Comparison of ENCODE assay signal across 2 cellular contexts in the genomic region with DNA sequence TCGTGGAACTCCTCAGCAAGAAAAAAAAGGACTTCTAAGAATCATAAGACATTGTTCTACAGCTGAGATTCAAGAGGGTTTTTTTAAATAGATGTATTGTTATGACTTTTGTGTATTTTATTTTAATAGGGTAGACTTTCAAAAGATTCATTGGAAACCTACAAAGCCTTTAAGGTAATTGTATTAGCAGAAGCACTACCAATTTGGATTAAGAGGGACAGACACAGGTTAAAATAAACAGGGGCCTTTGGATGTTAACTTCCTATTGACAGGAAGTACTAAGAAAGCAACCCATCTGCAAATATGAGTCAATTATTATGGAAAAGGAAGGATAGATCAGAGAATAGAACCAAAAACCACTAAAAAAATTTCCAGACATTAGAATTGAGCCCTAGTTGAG.
TF ChIP-seq lines count a peak whose summit lies in the region.

No MANE protein-coding gene starts in this region.

TF ChIP-seq in HEK293, 187 proteins besides CTCF, POLR2A, EP300 and RAD21 (continued from another document):
- TF ChIP-seq ZNF10 (tag by site-specific recombination; IDR thresholded peaks at IDR 0.05) (no peak), SETDB1 (IDR thresholded peaks at IDR 0.05; ENCODE audit: insufficient read length, low read length) (peak; percentile 58), ZNF157 (tag by site-specific recombination; IDR thresholded peaks at IDR 0.05) (no peak), ZNF585B (tag by site-specific recombination; IDR thresholded peaks at IDR 0.05) (no peak), ZNF514 (tag by site-specific recombination; IDR thresholded peaks at IDR 0.05) (no peak), ZNF140 (tag by site-specific recombination; IDR thresholded peaks at IDR 0.05) (no peak)
- TF ChIP-seq, protein P1, sequence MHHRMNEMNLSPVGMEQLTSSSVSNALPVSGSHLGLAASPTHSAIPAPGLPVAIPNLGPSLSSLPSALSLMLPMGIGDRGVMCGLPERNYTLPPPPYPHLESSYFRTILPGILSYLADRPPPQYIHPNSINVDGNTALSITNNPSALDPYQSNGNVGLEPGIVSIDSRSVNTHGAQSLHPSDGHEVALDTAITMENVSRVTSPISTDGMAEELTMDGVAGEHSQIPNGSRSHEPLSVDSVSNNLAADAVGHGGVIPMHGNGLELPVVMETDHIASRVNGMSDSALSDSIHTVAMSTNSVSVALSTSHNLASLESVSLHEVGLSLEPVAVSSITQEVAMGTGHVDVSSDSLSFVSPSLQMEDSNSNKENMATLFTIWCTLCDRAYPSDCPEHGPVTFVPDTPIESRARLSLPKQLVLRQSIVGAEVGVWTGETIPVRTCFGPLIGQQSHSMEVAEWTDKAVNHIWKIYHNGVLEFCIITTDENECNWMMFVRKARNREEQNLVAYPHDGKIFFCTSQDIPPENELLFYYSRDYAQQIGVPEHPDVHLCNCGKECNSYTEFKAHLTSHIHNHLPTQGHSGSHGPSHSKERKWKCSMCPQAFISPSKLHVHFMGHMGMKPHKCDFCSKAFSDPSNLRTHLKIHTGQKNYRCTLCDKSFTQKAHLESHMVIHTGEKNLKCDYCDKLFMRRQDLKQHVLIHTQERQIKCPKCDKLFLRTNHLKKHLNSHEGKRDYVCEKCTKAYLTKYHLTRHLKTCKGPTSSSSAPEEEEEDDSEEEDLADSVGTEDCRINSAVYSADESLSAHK (tag by site-specific recombination; IDR thresholded peaks at IDR 0.05) = no peak
- TF ChIP-seq, protein P2, sequence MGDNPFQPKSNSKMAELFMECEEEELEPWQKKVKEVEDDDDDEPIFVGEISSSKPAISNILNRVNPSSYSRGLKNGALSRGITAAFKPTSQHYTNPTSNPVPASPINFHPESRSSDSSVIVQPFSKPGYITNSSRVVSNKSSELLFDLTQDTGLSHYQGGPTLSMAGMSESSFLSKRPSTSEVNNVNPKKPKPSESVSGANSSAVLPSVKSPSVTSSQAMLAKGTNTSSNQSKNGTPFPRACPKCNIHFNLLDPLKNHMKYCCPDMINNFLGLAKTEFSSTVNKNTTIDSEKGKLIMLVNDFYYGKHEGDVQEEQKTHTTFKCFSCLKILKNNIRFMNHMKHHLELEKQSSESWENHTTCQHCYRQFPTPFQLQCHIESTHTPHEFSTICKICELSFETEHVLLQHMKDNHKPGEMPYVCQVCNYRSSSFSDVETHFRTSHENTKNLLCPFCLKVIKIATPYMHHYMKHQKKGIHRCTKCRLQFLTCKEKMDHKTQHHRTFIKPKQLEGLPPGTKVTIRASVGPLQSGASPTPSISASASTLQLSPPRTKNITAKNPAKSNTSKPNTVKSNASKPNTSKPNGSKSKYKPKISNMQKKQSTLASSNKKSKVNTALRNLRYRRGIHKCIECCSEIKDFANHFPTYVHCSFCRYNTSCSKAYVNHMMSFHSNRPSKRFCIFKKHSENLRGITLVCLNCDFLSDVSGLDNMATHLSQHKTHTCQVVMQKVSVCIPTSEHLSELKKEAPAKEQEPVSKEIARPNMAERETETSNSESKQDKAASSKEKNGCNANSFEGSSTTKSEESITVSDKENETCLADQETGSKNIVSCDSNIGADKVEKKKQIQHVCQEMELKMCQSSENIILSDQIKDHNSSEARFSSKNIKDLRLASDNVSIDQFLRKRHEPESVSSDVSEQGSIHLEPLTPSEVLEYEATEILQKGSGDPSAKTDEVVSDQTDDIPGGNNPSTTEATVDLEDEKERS (tag by site-specific recombination; IDR thresholded peaks at IDR 0.05) = 0 out of 2 replicates have a peak, but pooled peaks have one; percentile 63

TF ChIP-seq in K562, 482 proteins besides CTCF, POLR2A, EP300 and RAD21:
- TF ChIP-seq, protein P3, sequence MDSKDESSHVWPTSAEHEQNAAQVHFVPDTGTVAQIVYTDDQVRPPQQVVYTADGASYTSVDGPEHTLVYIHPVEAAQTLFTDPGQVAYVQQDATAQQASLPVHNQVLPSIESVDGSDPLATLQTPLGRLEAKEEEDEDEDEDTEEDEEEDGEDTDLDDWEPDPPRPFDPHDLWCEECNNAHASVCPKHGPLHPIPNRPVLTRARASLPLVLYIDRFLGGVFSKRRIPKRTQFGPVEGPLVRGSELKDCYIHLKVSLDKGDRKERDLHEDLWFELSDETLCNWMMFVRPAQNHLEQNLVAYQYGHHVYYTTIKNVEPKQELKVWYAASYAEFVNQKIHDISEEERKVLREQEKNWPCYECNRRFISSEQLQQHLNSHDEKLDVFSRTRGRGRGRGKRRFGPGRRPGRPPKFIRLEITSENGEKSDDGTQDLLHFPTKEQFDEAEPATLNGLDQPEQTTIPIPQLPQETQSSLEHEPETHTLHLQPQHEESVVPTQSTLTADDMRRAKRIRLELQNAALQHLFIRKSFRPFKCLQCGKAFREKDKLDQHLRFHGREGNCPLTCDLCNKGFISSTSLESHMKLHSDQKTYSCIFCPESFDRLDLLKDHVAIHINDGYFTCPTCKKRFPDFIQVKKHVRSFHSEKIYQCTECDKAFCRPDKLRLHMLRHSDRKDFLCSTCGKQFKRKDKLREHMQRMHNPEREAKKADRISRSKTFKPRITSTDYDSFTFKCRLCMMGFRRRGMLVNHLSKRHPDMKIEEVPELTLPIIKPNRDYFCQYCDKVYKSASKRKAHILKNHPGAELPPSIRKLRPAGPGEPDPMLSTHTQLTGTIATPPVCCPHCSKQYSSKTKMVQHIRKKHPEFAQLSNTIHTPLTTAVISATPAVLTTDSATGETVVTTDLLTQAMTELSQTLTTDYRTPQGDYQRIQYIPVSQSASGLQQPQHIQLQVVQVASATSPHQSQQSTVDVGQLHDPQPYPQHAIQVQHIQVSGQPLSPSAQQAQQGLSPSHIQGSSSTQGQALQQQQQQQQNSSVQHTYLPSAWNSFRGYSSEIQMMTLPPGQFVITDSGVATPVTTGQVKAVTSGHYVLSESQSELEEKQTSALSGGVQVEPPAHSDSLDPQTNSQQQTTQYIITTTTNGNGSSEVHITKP (IDR thresholded peaks at IDR 0.05; ENCODE audit: partially characterized antibody) = no peak
- TF ChIP-seq RBM25 (IDR thresholded peaks at IDR 0.05; ENCODE audit: low read depth, low read length, severe bottlenecking) = peak; percentile 18
